In the genomic region with DNA sequence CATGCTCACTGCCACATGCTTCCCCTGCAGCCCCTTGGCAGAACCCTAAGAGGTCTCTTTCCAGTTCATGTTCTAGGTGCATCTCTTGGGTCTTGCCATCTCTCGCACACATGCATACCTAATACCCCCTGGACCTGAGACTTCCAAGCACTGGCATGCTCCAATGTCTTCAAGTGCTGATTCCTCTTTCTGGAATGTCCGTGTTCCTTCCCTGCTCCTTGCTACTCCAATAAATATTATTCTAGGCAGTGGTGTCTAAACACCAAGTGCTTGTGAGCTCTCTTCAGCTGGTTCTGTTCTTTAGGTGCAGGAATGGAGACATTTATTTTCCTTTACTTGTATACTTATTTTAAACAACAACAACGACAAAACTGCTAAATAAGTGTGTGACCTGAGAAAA, we compare ENCODE assay signal across 24 cellular contexts.
"Had no signal": no experiment of that assay in that cellular context is flagged by ENCODE, and none has a peak within 500 bp of the region (broad histone marks: within the 10 kb centered on the region; RNA-seq: fewer than 3 reads in every experiment).

No MANE protein-coding gene starts in this region.

- H3K9me3 ChIP-seq: adrenal gland, colonic mucosa, gastrocnemius medialis, suprapubic skin, tibial artery had no signal

- H3K27me3 Mint-ChIP-seq: activated naive CD8-positive, alpha-beta T cell treated with anti-CD3 and anti-CD28 coated beads for 36 hours; stimulated activated naive CD8-positive, alpha-beta T cell treated with anti-CD3 and anti-CD28 coated beads, Interleukin-15, amount 100 ng/mL, for 72 hours had no signal

- ATAC-seq: gastrocnemius medialis; left cardiac atrium; left ventricle myocardium superior; right cardiac atrium; stimulated activated effector memory CD8-positive, alpha-beta T cell treated with anti-CD3 and anti-CD28 coated beads, Interleukin-12 subunit alpha, Interleukin-12 subunit beta, amount 100 ng/mL, for 72 hours; stimulated activated naive CD8-positive, alpha-beta T cell treated with anti-CD3 and anti-CD28 coated beads, Interleukin-15, amount 100 ng/mL, for 72 hours had no signal

- H3K9me3 Mint-ChIP-seq: activated naive CD4-positive, alpha-beta T cell treated with anti-CD3 and anti-CD28 coated beads for 36 hours; activated naive CD8-positive, alpha-beta T cell treated with anti-CD3 and anti-CD28 coated beads for 36 hours; activated T-helper 1 cell treated with anti-CD3 and anti-CD28 coated beads, Interleukin-12 subunit alpha, Interleukin-12 subunit beta, Interleukin-2, Interleukin-4 antibody, amounts not matched to agents 30 ng/mL and 10 ng/mL and 1 ng/mL, durations not matched to agents 14 hours and 24 hours and 36 hours; stimulated activated effector memory CD8-positive, alpha-beta T cell treated with anti-CD3 and anti-CD28 coated beads, Interleukin-12 subunit alpha, Interleukin-12 subunit beta, amount 100 ng/mL, for 72 hours; stimulated activated naive CD8-positive, alpha-beta T cell treated with anti-CD3 and anti-CD28 coated beads, Interleukin-15, amount 100 ng/mL, for 72 hours had no signal

- H3K4me1 Mint-ChIP-seq: activated naive CD8-positive, alpha-beta T cell treated with anti-CD3 and anti-CD28 coated beads for 36 hours; stimulated activated naive CD8-positive, alpha-beta T cell treated with anti-CD3 and anti-CD28 coated beads, Interleukin-15, amount 100 ng/mL, for 72 hours had no signal

- H3K27ac Mint-ChIP-seq: activated naive CD4-positive, alpha-beta T cell treated with anti-CD3 and anti-CD28 coated beads for 36 hours; activated naive CD8-positive, alpha-beta T cell treated with anti-CD3 and anti-CD28 coated beads for 36 hours; activated T-helper 1 cell treated with anti-CD3 and anti-CD28 coated beads, Interleukin-12 subunit alpha, Interleukin-12 subunit beta, Interleukin-2, Interleukin-4 antibody, amounts not matched to agents 30 ng/mL and 10 ng/mL and 1 ng/mL, durations not matched to agents 14 hours and 24 hours and 36 hours; stimulated activated effector memory CD8-positive, alpha-beta T cell treated with anti-CD3 and anti-CD28 coated beads, Interleukin-12 subunit alpha, Interleukin-12 subunit beta, amount 100 ng/mL, for 72 hours; stimulated activated naive CD8-positive, alpha-beta T cell treated with anti-CD3 and anti-CD28 coated beads, Interleukin-15, amount 100 ng/mL, for 72 hours had no signal

- DNase-seq: activated CD4-positive, alpha-beta T cell treated with anti-CD3 and anti-CD28 coated beads for 4 hours; activated CD4-positive, alpha-beta T cell treated with anti-CD3 and anti-CD28 coated beads, Interleukin-2, amount 50 U/mL, for 4 hours; activated CD8-positive, alpha-beta memory T cell treated with anti-CD3 and anti-CD28 coated beads for 24 hours; activated effector memory CD4-positive, alpha-beta T cell treated with anti-CD3 and anti-CD28 coated beads, Interleukin-2, amount 50 U/mL, for 16 hours; activated naive CD4-positive, alpha-beta T cell treated with anti-CD3 and anti-CD28 coated beads for 36 hours; activated naive CD8-positive, alpha-beta T cell treated with anti-CD3 and anti-CD28 coated beads for 36 hours; activated T-cell treated with anti-CD3 and anti-CD28 coated beads, Interleukin-2, amount 50 U/mL, for 1 hour; adrenal gland; colonic mucosa; effector CD8-positive, alpha-beta T cell; gastrocnemius medialis; glutamatergic neuron; left cardiac atrium; left ventricle myocardium superior; nucleus accumbens; right cardiac atrium; stimulated activated CD4-positive, alpha-beta T cell treated with anti-CD3 and anti-CD28 coated beads, Interleukin-12 subunit alpha, Interleukin-12 subunit beta, amount 100 ng/mL, for 4 hours; stimulated activated CD4-positive, alpha-beta T cell treated with anti-CD3 and anti-CD28 coated beads, Interleukin-4, amount 100 ng/mL, for 24 hours; stimulated activated naive CD8-positive, alpha-beta T cell treated with anti-CD3 and anti-CD28 coated beads, Interleukin-15, amount 100 ng/mL, for 72 hours; T-helper 9 cell; tibial artery had no signal

- H3K4me3 Mint-ChIP-seq: activated naive CD4-positive, alpha-beta T cell treated with anti-CD3 and anti-CD28 coated beads for 36 hours; activated naive CD8-positive, alpha-beta T cell treated with anti-CD3 and anti-CD28 coated beads for 36 hours; activated T-helper 1 cell treated with anti-CD3 and anti-CD28 coated beads, Interleukin-12 subunit alpha, Interleukin-12 subunit beta, Interleukin-2, Interleukin-4 antibody, amounts not matched to agents 30 ng/mL and 10 ng/mL and 1 ng/mL, durations not matched to agents 14 hours and 24 hours and 36 hours; stimulated activated effector memory CD8-positive, alpha-beta T cell treated with anti-CD3 and anti-CD28 coated beads, Interleukin-12 subunit alpha, Interleukin-12 subunit beta, amount 100 ng/mL, for 72 hours; stimulated activated naive CD8-positive, alpha-beta T cell treated with anti-CD3 and anti-CD28 coated beads, Interleukin-15, amount 100 ng/mL, for 72 hours had no signal
